Comparison of ENCODE assay signal across 12 cellular contexts in the genomic region with DNA sequence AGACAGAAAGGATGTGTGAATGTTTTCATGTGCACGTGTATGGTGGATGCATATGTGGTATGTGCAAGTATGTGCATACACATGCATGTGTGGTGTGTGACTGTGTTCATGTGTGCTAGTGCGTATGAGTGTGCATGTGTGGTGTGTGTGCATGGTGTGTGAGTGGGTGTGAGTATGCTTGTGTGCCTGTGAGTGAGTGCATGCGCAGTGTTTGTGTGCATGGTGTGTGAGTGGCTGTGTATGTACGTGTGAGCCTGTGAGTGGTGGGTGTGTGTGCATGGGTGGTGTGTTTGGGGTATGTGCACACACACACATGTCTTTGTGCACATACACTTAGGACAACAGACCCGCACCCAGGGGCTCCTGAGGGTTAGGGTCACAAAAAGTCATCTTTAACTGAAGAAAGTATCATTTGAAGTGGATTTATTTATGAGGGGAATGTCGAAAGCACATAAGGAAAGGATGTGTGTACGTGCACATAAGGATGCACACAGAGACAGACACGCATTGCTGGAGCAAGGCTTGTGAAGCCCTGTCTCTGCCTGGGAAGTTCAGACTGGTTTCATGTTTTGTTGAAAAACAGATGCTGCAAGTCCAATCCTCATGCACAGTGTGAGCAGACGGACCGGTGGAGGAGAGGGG.
A peak's percentile ranks its signal among the peaks of the same experiment; 100 is the strongest.
DNase-seq lines count a peak whose midpoint lies in the region; ATAC-seq, FAIRE-seq and TF ChIP-seq lines count a peak whose summit lies in the region.
"Had no signal": no experiment of that assay in that cellular context is flagged by ENCODE, and none has a peak within 500 bp of the region (broad histone marks: within the 10 kb centered on the region; RNA-seq: fewer than 3 reads in every experiment).

No MANE protein-coding gene starts in this region.

- H2BK5ac ChIP-seq in IMR-90 (ENCODE audit: low read depth, low read length, poor library complexity, severe bottlenecking), result peak overlapping the region; percentile 94

- peak overlapping the region; percentile 97 for H4K91ac ChIP-seq in IMR-90 (ENCODE audit: insufficient read depth, low read depth, low read length)

- in situ Hi-C loops in IMR-90 (cut with MboI; ENCODE audit: low sequenced_read_pairs), result no loop called here

- BruUV-seq in IMR-90 (replicated peaks; lab: Mats Ljungman, UMichigan), result no TSS peak

- peak overlapping the region; percentile 97 for H3K18ac ChIP-seq in IMR-90 (ENCODE audit: low read depth, low read length)

- H3K79me1 ChIP-seq in IMR-90 (ENCODE audit: low read depth in 1 of 2, low read length in 2 of 2), result peaks cover 0 to 17% of the 10 kb centered on the region in 2 experiments; a peak in 3 of 4 replicates

- peak overlapping the region; percentile 95 for H3K14ac ChIP-seq in IMR-90 (replicated peaks; ENCODE audit: low read depth, low read length)

- H4K5ac ChIP-seq in IMR-90 (ENCODE audit: low read depth, low read length), result peak overlapping the region; percentile 97

- POLR2A ChIA-PET in IMR-90 (lab: Charles Lee; ENCODE audit: unreplicated experiment), result no interaction called here
- POLR2A ChIA-PET in CD8-positive, alpha-beta memory T cell (lab: Charles Lee), result no interaction called here

- peak overlapping the region; percentile 75 for H2AK9ac ChIP-seq in IMR-90 (replicated peaks; ENCODE audit: low read depth, low read length, poor library complexity)

- H3K9ac ChIP-seq in IMR-90 (ENCODE audit: low read depth, low read length), result peak overlapping the region; percentile 54

- peak overlapping the region; percentile 73 for H2BK15ac ChIP-seq in IMR-90 (ENCODE audit: low read depth, low read length)

- peak overlapping the region; percentile 100 for H2AK5ac ChIP-seq in IMR-90 (ENCODE audit: low read depth, low read length)

- H3K56ac ChIP-seq in IMR-90 (ENCODE audit: extremely low read depth, insufficient read depth, low read length), result peak overlapping the region; percentile 62

- TF ChIP-seq RAD21 in IMR-90 (IDR thresholded peaks at IDR 0.05; ENCODE audit: low read length), result no peak

- H3K4me3 ChIP-seq in IMR-90 (ENCODE audit: insufficient read depth, low read depth, low read length) (no peak overlapping the region), bronchial epithelial cell (ENCODE audit: low read depth, low read length) (no peak overlapping the region)
- H3K4me3 ChIP-seq in CD8-positive, alpha-beta memory T cell (ENCODE audit: low read length), result no peak overlapping the region
- H3K4me3 ChIP-seq: K562 had no signal

- peak overlapping the region; percentile 57 for H3K4me2 ChIP-seq in IMR-90 (ENCODE audit: low read depth, low read length)

- peak overlapping the region; percentile 76 to 90 for H4K8ac ChIP-seq in IMR-90 (ENCODE audit: low read depth in 2 of 2, low read length in 2 of 2)

- peak overlapping the region; percentile 92 for H3K23ac ChIP-seq in IMR-90 (ENCODE audit: low read depth, low read length)

- no peaks in the 10 kb centered on the region for H3K9me3 Mint-ChIP-seq in nephron progenitor cell
- H3K9me3 Mint-ChIP-seq in activated naive CD4-positive, alpha-beta T cell treated with anti-CD3 and anti-CD28 coated beads, Interleukin-2, amount 10 ng/mL, durations not matched to agents 7 days and 5 days, result no peaks in the 10 kb centered on the region
- H3K9me3 Mint-ChIP-seq in CD8-positive, alpha-beta memory T cell, result no peaks in the 10 kb centered on the region
- H3K9me3 Mint-ChIP-seq: T-helper 2 cell treated with Interferon-gamma antibody and Interleukin-4, amounts not matched to agents 5 μg/mL and 100 μg/mL, for 36 hours had no signal

- peak overlapping the region; percentile 95 for H2BK120ac ChIP-seq in IMR-90 (ENCODE audit: low read depth, low read length)

- no peak overlapping the region for H3K4me3 Mint-ChIP-seq in nephron progenitor cell
- no peak overlapping the region for H3K4me3 Mint-ChIP-seq in activated naive CD4-positive, alpha-beta T cell treated with anti-CD3 and anti-CD28 coated beads, Interleukin-2, amount 10 ng/mL, durations not matched to agents 7 days and 5 days
- H3K4me3 Mint-ChIP-seq in CD8-positive, alpha-beta memory T cell, result no peak overlapping the region

- peak overlapping the region; percentile 98 for H2BK20ac ChIP-seq in IMR-90 (ENCODE audit: low read depth, low read length)

- H3K27ac Mint-ChIP-seq in nephron progenitor cell, result peak overlapping the region; percentile 47
- no peak overlapping the region for H3K27ac Mint-ChIP-seq in activated naive CD4-positive, alpha-beta T cell treated with anti-CD3 and anti-CD28 coated beads, Interleukin-2, amount 10 ng/mL, durations not matched to agents 7 days and 5 days
- H3K27ac Mint-ChIP-seq in CD8-positive, alpha-beta memory T cell, result peak overlapping the region in 1 of 8 donors; percentile 13

- H3K36me3 Mint-ChIP-seq in nephron progenitor cell (ENCODE audit: low read depth), result no peaks in the 10 kb centered on the region
- H3K36me3 Mint-ChIP-seq in activated naive CD4-positive, alpha-beta T cell treated with anti-CD3 and anti-CD28 coated beads, Interleukin-2, amount 10 ng/mL, durations not matched to agents 7 days and 5 days, result no peaks in the 10 kb centered on the region
- H3K36me3 Mint-ChIP-seq in CD8-positive, alpha-beta memory T cell, result no peaks in the 10 kb centered on the region

- FAIRE-seq in bronchial epithelial cell (lab: Jason Lieb, UNC), result peak; percentile 99
- FAIRE-seq: K562 had no signal

- H3K27me3 Mint-ChIP-seq in nephron progenitor cell (ENCODE audit: low read depth, poor library complexity), result peaks cover 7% of the 10 kb centered on the region
- peaks cover 45% of the 10 kb centered on the region for H3K27me3 Mint-ChIP-seq in activated naive CD4-positive, alpha-beta T cell treated with anti-CD3 and anti-CD28 coated beads, Interleukin-2, amount 10 ng/mL, durations not matched to agents 7 days and 5 days
- peaks cover 11 to 18% of the 10 kb centered on the region in 2 donors for H3K27me3 Mint-ChIP-seq in CD8-positive, alpha-beta memory T cell

- WGBS in IMR-90 (ENCODE audit: extremely low coverage in 2 of 2, insufficient read length in 1 of 2), 2 experiments, result 83% methylated on average over 6 of the region's 10 CpGs; no CpG with 5 or more reads in 1 of the 2 experiments

- H3K36me3 ChIP-seq in IMR-90 (ENCODE audit: control insufficient read depth, insufficient read depth, low read length) (no peaks in the 10 kb centered on the region), bronchial epithelial cell (ENCODE audit: control insufficient read depth, insufficient read depth, low read length) (no peaks in the 10 kb centered on the region)
- H3K36me3 ChIP-seq in CD8-positive, alpha-beta memory T cell (ENCODE audit: insufficient read depth, low read length), result no peaks in the 10 kb centered on the region

- TF ChIP-seq POLR2A in IMR-90 (IDR thresholded peaks at IDR 0.05; ENCODE audit: low read depth, low read length), result no peak

- H3K27me3 ChIP-seq in IMR-90 (ENCODE audit: control insufficient read depth, insufficient read depth, low read length), result no peaks in the 10 kb centered on the region
- no peaks in the 10 kb centered on the region for H3K27me3 ChIP-seq in bronchial epithelial cell (ENCODE audit: control insufficient read depth, insufficient read depth, low read length)
- H3K27me3 ChIP-seq in CD8-positive, alpha-beta memory T cell (ENCODE audit: insufficient read depth, low read length, poor library complexity, severe bottlenecking), result no peaks in the 10 kb centered on the region

- peaks cover 25% of the 10 kb centered on the region for H3K9me1 ChIP-seq in IMR-90 (ENCODE audit: insufficient read depth, low read length)

- DNase-seq in AG20443 (ENCODE audit: low spot score), result peak; percentile 5
- no peak for DNase-seq in IMR-90
- no peak for DNase-seq in bronchial epithelial cell (ENCODE audit: low read depth)
- no peak for DNase-seq in nephron progenitor cell
- no peak for DNase-seq in activated naive CD4-positive, alpha-beta T cell treated with anti-CD3 and anti-CD28 coated beads, Interleukin-2, amount 10 ng/mL, durations not matched to agents 7 days and 5 days
- DNase-seq in SKM-1 (lab: John Stamatoyannopoulos, UW; ENCODE audit: unreplicated experiment), result no peak
- DNase-seq in CD8-positive, alpha-beta memory T cell, result no peak
- DNase-seq: NCI-H1436 treated with DMSO at 0.1 percent for 48 hours, NCI-H446 treated with DMSO at 0.1 percent for 48 hours had no signal

- H3K4me1 ChIP-seq in IMR-90 (ENCODE audit: control insufficient read depth, insufficient read depth, low read length), result peaks cover 26% of the 10 kb centered on the region
- H3K4me1 ChIP-seq in CD8-positive, alpha-beta memory T cell (ENCODE audit: insufficient read depth, low read length), result peaks cover 11% of the 10 kb centered on the region

- CTCF ChIA-PET in IMR-90 (lab: Yijun Ruan, JAX), result interaction anchor here (1.7 kb wide), 1 partner anchor 51 kb away, joined by 4 read pairs; no protein-coding TSS in a partner anchor
- CTCF ChIA-PET in activated naive CD4-positive, alpha-beta T cell treated with anti-CD3 and anti-CD28 coated beads, Interleukin-2, amount 10 ng/mL, durations not matched to agents 7 days and 5 days (lab: Charles Lee), result interaction anchor here (2.4 kb wide), 2 partner anchors 390 to 395 kb away, joined by 9 read pairs; no protein-coding TSS in a partner anchor
- CTCF ChIA-PET in CD8-positive, alpha-beta memory T cell (lab: Charles Lee), result interaction anchor here (0.6 to 2.4 kb wide), 2 partner anchors 55 to 387 kb away, joined by 3 to 24 read pairs; no protein-coding TSS in a partner anchor

- H3K27ac ChIP-seq in IMR-90 (ENCODE audit: insufficient read depth, low read length), result peak overlapping the region; percentile 96
- no peak overlapping the region for H3K27ac ChIP-seq in CD8-positive, alpha-beta memory T cell (ENCODE audit: low read depth, low read length)

- dilution Hi-C loops in IMR-90 (cut with HindIII; ENCODE audit: low sequenced_read_pairs, unreplicated experiment), result no loop called here

- H3K9me3 ChIP-seq in IMR-90 (ENCODE audit: control insufficient read depth, insufficient read depth, low read length), result no peaks in the 10 kb centered on the region
- H3K9me3 ChIP-seq in CD8-positive, alpha-beta memory T cell (ENCODE audit: low read length), result no peaks in the 10 kb centered on the region

- intact Hi-C loops in IMR-90 (cut with micrococcal nuclease), result loop anchor here (5.0 kb wide), 2 partner anchors 79 to 124 kb away; no protein-coding TSS in a partner anchor

- TF ChIP-seq CTCF in IMR-90 (conservative IDR thresholded peaks at IDR 0.05; ENCODE audit: low read depth, low read length), result no peak
- TF ChIP-seq CTCF in bronchial epithelial cell (IDR thresholded peaks at IDR 0.05; ENCODE audit: insufficient read depth, low read length, severe bottlenecking), result no peak
- no peak for TF ChIP-seq CTCF in nephron progenitor cell (IDR thresholded peaks at IDR 0.05)

- no peaks in the 10 kb centered on the region for H4K20me1 ChIP-seq in IMR-90 (ENCODE audit: insufficient read depth, low read length)

- H3K4ac ChIP-seq in IMR-90 (ENCODE audit: low read depth, low read length), result peak overlapping the region; percentile 98

- H3K4me1 Mint-ChIP-seq in nephron progenitor cell, result peaks cover 79% of the 10 kb centered on the region
- peaks cover 62% of the 10 kb centered on the region for H3K4me1 Mint-ChIP-seq in activated naive CD4-positive, alpha-beta T cell treated with anti-CD3 and anti-CD28 coated beads, Interleukin-2, amount 10 ng/mL, durations not matched to agents 7 days and 5 days
- peaks cover 19 to 23% (median 19%) of the 10 kb centered on the region in 3 donors for H3K4me1 Mint-ChIP-seq in CD8-positive, alpha-beta memory T cell

- no peak for ATAC-seq in IMR-90 (ENCODE audit: low read depth)
- ATAC-seq in activated CD4-positive, CD25-positive, alpha-beta regulatory T cell treated with anti-CD3 and anti-CD28 coated beads, Interleukin-2, amount 50 U/mL, for 24 hours, result no peak
- ATAC-seq: K562 had no signal

- H2AFZ ChIP-seq in IMR-90 (replicated peaks; ENCODE audit: low read length, poor library complexity), result peak overlapping the region; percentile 76
